ENCODE assay signal across 29 cellular contexts in the genomic region with DNA sequence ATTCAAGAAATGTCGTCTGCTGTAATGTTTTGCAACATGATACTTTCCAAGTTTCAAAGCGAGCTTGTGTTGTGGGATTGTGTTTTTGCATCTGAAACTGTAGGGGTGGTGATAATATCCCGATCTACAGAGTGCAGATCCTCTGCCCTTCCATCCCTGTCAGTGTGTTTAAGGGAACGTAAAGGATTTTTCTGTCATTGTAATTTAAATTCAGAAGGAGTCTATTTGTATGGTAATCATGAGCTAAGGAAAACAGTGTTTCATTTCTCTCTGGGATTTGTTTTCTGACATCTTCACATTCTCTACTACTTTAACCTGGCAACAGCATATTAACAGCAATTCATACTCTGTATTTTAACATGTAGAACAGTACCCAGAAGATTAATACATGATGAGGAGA.
"Had no signal": no experiment of that assay in that cellular context is flagged by ENCODE, and none has a peak within 500 bp of the region (broad histone marks: within the 10 kb centered on the region; RNA-seq: fewer than 3 reads in every experiment).

No MANE protein-coding gene starts in this region.

- H3K4me3 ChIP-seq: MG63, SK-N-MC had no signal

- H3K9me3 ChIP-seq: MG63 had no signal

- H3K27ac Mint-ChIP-seq: activated CD4-positive, alpha-beta memory T cell treated with anti-CD3 and anti-CD28 coated beads, Interleukin-2, amount 10 ng/mL, durations not matched to agents 7 days and 5 days; activated CD4-positive, alpha-beta T cell treated with anti-CD3 and anti-CD28 coated beads for 36 hours; activated naive CD4-positive, alpha-beta T cell treated with anti-CD3 and anti-CD28 coated beads, Interleukin-2, amount 10 ng/mL, durations not matched to agents 7 days and 5 days; activated naive CD8-positive, alpha-beta T cell treated with anti-CD3 and anti-CD28 coated beads for 36 hours; activated T-cell treated with anti-CD3 and anti-CD28 coated beads, Interleukin-2, amount 50 U/mL, for 72 hours; activated T-helper 2 cell treated with anti-CD3 and anti-CD28 coated beads, Interferon-gamma antibody, Interleukin-2, Interleukin-4, amounts not matched to agents 10 μg/mL and 5 μg/mL and 100 μg/mL, durations not matched to agents 14 hours and 24 hours and 36 hours had no signal

- H3K27me3 ChIP-seq: MG63 had no signal

- H3K9me3 Mint-ChIP-seq: activated CD4-positive, alpha-beta memory T cell treated with anti-CD3 and anti-CD28 coated beads, Interleukin-2, amount 10 ng/mL, durations not matched to agents 7 days and 5 days; activated naive CD4-positive, alpha-beta T cell treated with anti-CD3 and anti-CD28 coated beads, Interleukin-2, amount 10 ng/mL, durations not matched to agents 7 days and 5 days; activated naive CD8-positive, alpha-beta T cell treated with anti-CD3 and anti-CD28 coated beads for 36 hours; activated T-helper 2 cell treated with anti-CD3 and anti-CD28 coated beads, Interferon-gamma antibody, Interleukin-2, Interleukin-4, amounts not matched to agents 10 μg/mL and 5 μg/mL and 100 μg/mL, durations not matched to agents 14 hours and 24 hours and 36 hours had no signal

- H3K27ac ChIP-seq: SK-N-MC, VCaP had no signal

- H3K27me3 Mint-ChIP-seq: activated CD4-positive, alpha-beta memory T cell treated with anti-CD3 and anti-CD28 coated beads, Interleukin-2, amount 10 ng/mL, durations not matched to agents 7 days and 5 days; activated CD4-positive, alpha-beta T cell treated with anti-CD3 and anti-CD28 coated beads for 36 hours; activated naive CD4-positive, alpha-beta T cell treated with anti-CD3 and anti-CD28 coated beads, Interleukin-2, amount 10 ng/mL, durations not matched to agents 7 days and 5 days had no signal

- H3K4me1 Mint-ChIP-seq: activated CD4-positive, alpha-beta memory T cell treated with anti-CD3 and anti-CD28 coated beads, Interleukin-2, amount 10 ng/mL, durations not matched to agents 7 days and 5 days; activated CD4-positive, alpha-beta T cell treated with anti-CD3 and anti-CD28 coated beads for 36 hours; activated naive CD4-positive, alpha-beta T cell treated with anti-CD3 and anti-CD28 coated beads, Interleukin-2, amount 10 ng/mL, durations not matched to agents 7 days and 5 days; activated naive CD8-positive, alpha-beta T cell treated with anti-CD3 and anti-CD28 coated beads for 36 hours had no signal

- ATAC-seq: activated CD4-positive, alpha-beta T cell treated with anti-CD3 and anti-CD28 coated beads for 36 hours; activated T-cell treated with anti-CD3 and anti-CD28 coated beads, Interleukin-2, amount 50 U/mL, for 72 hours; Panc1; Right ventricle myocardium inferior had no signal

- H3K36me3 Mint-ChIP-seq: activated naive CD4-positive, alpha-beta T cell treated with anti-CD3 and anti-CD28 coated beads, Interleukin-2, amount 10 ng/mL, durations not matched to agents 7 days and 5 days; activated naive CD8-positive, alpha-beta T cell treated with anti-CD3 and anti-CD28 coated beads for 36 hours had no signal

- H3K4me3 Mint-ChIP-seq: activated CD4-positive, alpha-beta memory T cell treated with anti-CD3 and anti-CD28 coated beads, Interleukin-2, amount 10 ng/mL, durations not matched to agents 7 days and 5 days; activated CD4-positive, alpha-beta T cell treated with anti-CD3 and anti-CD28 coated beads for 36 hours; activated naive CD4-positive, alpha-beta T cell treated with anti-CD3 and anti-CD28 coated beads, Interleukin-2, amount 10 ng/mL, durations not matched to agents 7 days and 5 days; activated naive CD8-positive, alpha-beta T cell treated with anti-CD3 and anti-CD28 coated beads for 36 hours; activated T-cell treated with anti-CD3 and anti-CD28 coated beads, Interleukin-2, amount 50 U/mL, for 72 hours had no signal

- H3K36me3 ChIP-seq: MG63 had no signal

- DNase-seq: activated CD4-positive, alpha-beta memory T cell treated with anti-CD3 and anti-CD28 coated beads, Interleukin-2, amount 10 ng/mL, durations not matched to agents 7 days and 5 days; activated CD4-positive, alpha-beta T cell treated with anti-CD3 and anti-CD28 coated beads for 36 hours; activated CD4-positive, alpha-beta T cell treated with anti-CD3 and anti-CD28 coated beads, Interleukin-2, amount 50 U/mL, for 1 hour; activated gamma-delta T cell treated with Interleukin-2 at 50 U/mL for 16 hours; activated naive CD4-positive, alpha-beta T cell treated with anti-CD3 and anti-CD28 coated beads, Interleukin-2, amount 10 ng/mL, durations not matched to agents 7 days and 5 days; activated naive CD8-positive, alpha-beta T cell treated with anti-CD3 and anti-CD28 coated beads for 36 hours; activated T-cell treated with anti-CD3 and anti-CD28 coated beads for 4 hours; activated T-cell treated with anti-CD3 and anti-CD28 coated beads, Interleukin-2, amount 50 U/mL, for 72 hours; aorta; central memory CD4-positive, alpha-beta T cell; MG63; MV-4-11; NCI-H1092 treated with DMSO at 0.1 percent for 48 hours; NCI-H1417 treated with DMSO at 0.1 percent for 48 hours; NCI-H1694; NCI-H2029; NCI-H2107; NCI-H2171 treated with DMSO at 0.1 percent for 48 hours; NCI-H226; NCI-H69; NK-92 treated with Interleukin-12 subunit alpha and Interleukin-12 subunit beta, amount 100 ng/mL, for 24 hours; OCI-M1; RPMI8226; T-helper 1 cell had no signal
